31 cellular contexts compared by ENCODE assay signal in the genomic region with DNA sequence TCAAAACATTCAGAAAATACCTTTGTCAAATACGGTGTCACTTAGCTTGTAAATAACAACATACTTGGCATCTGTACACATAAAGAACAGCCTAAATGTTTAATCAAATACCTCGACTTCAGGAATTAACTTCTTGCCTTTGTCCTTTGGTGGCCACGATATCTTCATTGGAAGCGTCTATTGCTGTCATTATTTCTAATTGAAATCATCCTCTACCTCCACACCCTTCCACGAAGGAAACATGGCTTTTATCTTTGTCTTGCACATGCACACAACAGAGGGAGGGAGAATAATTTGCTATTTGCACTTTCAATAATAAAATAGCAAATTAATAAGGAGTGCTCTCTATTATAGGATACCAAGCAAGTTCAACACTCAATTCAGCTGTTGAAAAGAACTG. TPM values are rescaled to one million over a fixed set of nuclear protein-coding genes. Genes with fewer than 3 reads are reported as not detected.
"Had no signal": no experiment of that assay in that cellular context is flagged by ENCODE, and none has a peak within 500 bp of the region (broad histone marks: within the 10 kb centered on the region; RNA-seq: fewer than 3 reads in every experiment).

No MANE protein-coding gene starts in this region.

- H3K36me3 Mint-ChIP-seq: activated naive CD8-positive, alpha-beta T cell had no signal

- H3K27me3 ChIP-seq: brain microvascular endothelial cell, colonic mucosa, foreskin keratinocyte, gastrocnemius medialis, heart left ventricle had no signal

- H3K27ac Mint-ChIP-seq: activated B cell treated with CpG ODN at 0.5 μM for 24 hours; activated CD8-positive, alpha-beta T cell treated with anti-CD3 and anti-CD28 coated beads for 36 hours; activated naive CD8-positive, alpha-beta T cell; activated T-helper 17 cell treated with anti-CD3 and anti-CD28 coated beads, Interleukin-2, amount 50 U/mL, for 72 hours; T-helper 17 cell; T-helper 2 cell treated with Interferon-gamma antibody and Interleukin-4, amounts not matched to agents 5 μg/mL and 100 μg/mL, for 36 hours had no signal

- H3K27ac ChIP-seq: brain microvascular endothelial cell, colonic mucosa, epithelial cell of prostate, foreskin keratinocyte, heart left ventricle, WERI-Rb-1 had no signal

- H3K9me3 Mint-ChIP-seq: activated B cell treated with CpG ODN at 0.5 μM for 24 hours; activated T-cell treated with anti-CD3 and anti-CD28 coated beads, Interleukin-2, amount 50 U/mL, for 4 hours; activated T-helper 17 cell treated with anti-CD3 and anti-CD28 coated beads, Interleukin-2, amount 50 U/mL, for 72 hours; T-helper 2 cell treated with Interferon-gamma antibody and Interleukin-4, amounts not matched to agents 5 μg/mL and 100 μg/mL, for 36 hours had no signal

- H3K4me1 Mint-ChIP-seq: activated B cell treated with CpG ODN at 0.5 μM for 24 hours; activated T-helper 17 cell treated with anti-CD3 and anti-CD28 coated beads, Interleukin-2, amount 50 U/mL, for 72 hours; T-helper 17 cell had no signal

- H3K4me1 ChIP-seq: colonic mucosa, foreskin keratinocyte, gastrocnemius medialis had no signal

- DNase-seq: activated B cell treated with CpG ODN at 0.5 μM for 24 hours; activated CD4-positive, alpha-beta T cell treated with anti-CD3 and anti-CD28 coated beads for 48 hours; activated CD4-positive, alpha-beta T cell treated with anti-CD3 and anti-CD28 coated beads, Interleukin-2, amount 50 U/mL, for 1 hour; activated CD4-positive, alpha-beta T cell treated with anti-CD3 and anti-CD28 coated beads, Interleukin-2, amount 50 U/mL, for 48 hours; activated CD8-positive, alpha-beta memory T cell treated with anti-CD3 and anti-CD28 coated beads for 24 hours; activated CD8-positive, alpha-beta T cell treated with anti-CD3 and anti-CD28 coated beads for 36 hours; activated effector memory CD4-positive, alpha-beta T cell treated with Interleukin-2 at 50 U/mL for 16 hours; activated gamma-delta T cell treated with Interleukin-2 at 50 U/mL for 16 hours; activated naive CD4-positive, alpha-beta T cell treated with anti-CD3 and anti-CD28 coated beads, Interleukin-2, amount 50 U/mL, for 16 hours; activated naive CD4-positive, alpha-beta T cell treated with Interleukin-2 at 50 U/mL for 16 hours; activated T-cell treated with anti-CD3 and anti-CD28 coated beads, Interleukin-2, amount 50 U/mL, for 4 hours; amniotic stem cell; anterior cingulate cortex; brain microvascular endothelial cell; caudate nucleus; colonic mucosa; effector CD8-positive, alpha-beta T cell; foreskin keratinocyte; gastrocnemius medialis; glutamatergic neuron; heart left ventricle; T-helper 1 cell; T-helper 17 cell; T1000; WERI-Rb-1 had no signal

- H3K4me3 Mint-ChIP-seq: activated B cell treated with CpG ODN at 0.5 μM for 24 hours; activated CD8-positive, alpha-beta T cell treated with anti-CD3 and anti-CD28 coated beads for 36 hours; activated naive CD8-positive, alpha-beta T cell; activated T-cell treated with anti-CD3 and anti-CD28 coated beads, Interleukin-2, amount 50 U/mL, for 4 hours; activated T-helper 17 cell treated with anti-CD3 and anti-CD28 coated beads, Interleukin-2, amount 50 U/mL, for 72 hours; T-helper 17 cell; T-helper 2 cell treated with Interferon-gamma antibody and Interleukin-4, amounts not matched to agents 5 μg/mL and 100 μg/mL, for 36 hours had no signal

- H3K36me3 ChIP-seq: brain microvascular endothelial cell, colonic mucosa, gastrocnemius medialis, heart left ventricle, WERI-Rb-1 had no signal

- H3K27me3 Mint-ChIP-seq: activated B cell treated with CpG ODN at 0.5 μM for 24 hours; activated CD8-positive, alpha-beta T cell treated with anti-CD3 and anti-CD28 coated beads for 36 hours; activated naive CD8-positive, alpha-beta T cell; activated T-helper 17 cell treated with anti-CD3 and anti-CD28 coated beads, Interleukin-2, amount 50 U/mL, for 72 hours; T-helper 17 cell had no signal

- H3K4me3 ChIP-seq: colonic mucosa, gastrocnemius medialis, heart left ventricle had no signal

- ATAC-seq: activated CD4-positive, CD25-positive, alpha-beta regulatory T cell treated with anti-CD3 and anti-CD28 coated beads, Interleukin-2, amount 50 U/mL, for 24 hours; activated CD8-positive, alpha-beta T cell treated with anti-CD3 and anti-CD28 coated beads for 36 hours; activated T-cell treated with anti-CD3 and anti-CD28 coated beads, Interleukin-2, amount 50 U/mL, for 4 hours; activated T-helper 17 cell treated with anti-CD3 and anti-CD28 coated beads, Interleukin-2, amount 50 U/mL, for 72 hours; esophagus mucosa; foreskin keratinocyte; gastrocnemius medialis; heart left ventricle; T-helper 17 cell had no signal

- H3K9me3 ChIP-seq: colonic mucosa, gastrocnemius medialis, heart left ventricle had no signal

RNA-seq across cellular contexts. Expression of gene SOX6, which starts 25.8 kb away (rescaled TPM):
- total RNA-seq: activated B cell treated with CpG ODN at 0.5 μM for 24 hours had no signal
